21 cellular contexts compared by ENCODE assay signal in genomic region chr13:92676246-92676645, GRCh38.
DNase-seq lines count a peak whose midpoint lies in the region; ATAC-seq, FAIRE-seq and TF ChIP-seq lines count a peak whose summit lies in the region.
"Had no signal": no experiment of that assay in that cellular context is flagged by ENCODE, and none has a peak within 500 bp of the region (broad histone marks: within the 10 kb centered on the region; RNA-seq: fewer than 3 reads in every experiment).

No MANE protein-coding gene starts in this region.

- no peak overlapping the region for H3K9ac ChIP-seq in HepG2 (ENCODE audit: insufficient read depth, low read depth, low read length)
- H3K9ac ChIP-seq in IMR-90 (ENCODE audit: low read depth, low read length) = no peak overlapping the region
- no peak overlapping the region for H3K9ac ChIP-seq in kidney (ENCODE audit: low read length in 2 of 2)
- H3K9ac ChIP-seq: BLaER1 treated with 17β-estradiol and CSF1 and Interleukin-3, amounts not matched to agents 10 nM and 100 nM had no signal

- BruUV-seq in HepG2 (replicated peaks; lab: Mats Ljungman, UMichigan) (no TSS peak), IMR-90 (replicated peaks; lab: Mats Ljungman, UMichigan) (no TSS peak)

- H2AK5ac ChIP-seq in IMR-90 (ENCODE audit: low read depth, low read length) = no peak overlapping the region

- H3K4me1 ChIP-seq in right atrium auricular region (no peaks in the 10 kb centered on the region), HepG2 (ENCODE audit: insufficient read depth, low read length) (no peaks in the 10 kb centered on the region), right lobe of liver (no peaks in the 10 kb centered on the region), IMR-90 (ENCODE audit: control insufficient read depth, insufficient read depth, low read length) (no peaks in the 10 kb centered on the region), pancreas (no peaks in the 10 kb centered on the region), kidney (ENCODE audit: control insufficient read depth in 1 of 2, insufficient read depth in 1 of 2, low read depth in 1 of 2, low read length in 2 of 2) (no peaks in the 10 kb centered on the region)
- H3K4me1 ChIP-seq: BLaER1 treated with 17β-estradiol and CSF1 and Interleukin-3, amounts not matched to agents 10 nM and 100 nM; Caco-2 had no signal

- no peaks in the 10 kb centered on the region for H3K9me3 ChIP-seq in right atrium auricular region
- no peaks in the 10 kb centered on the region for H3K9me3 ChIP-seq in HepG2 (ENCODE audit: low read length)
- H3K9me3 ChIP-seq in right lobe of liver = no peaks in the 10 kb centered on the region
- no peaks in the 10 kb centered on the region for H3K9me3 ChIP-seq in IMR-90 (ENCODE audit: control insufficient read depth, insufficient read depth, low read length)
- no peaks in the 10 kb centered on the region for H3K9me3 ChIP-seq in pancreas
- H3K9me3 ChIP-seq in kidney (ENCODE audit: control insufficient read depth in 1 of 2, low read length in 2 of 2) = no peaks in the 10 kb centered on the region
- H3K9me3 ChIP-seq: BLaER1 treated with 17β-estradiol and CSF1 and Interleukin-3, amounts not matched to agents 10 nM and 100 nM; Caco-2 had no signal

- H3K4me2 ChIP-seq in HepG2 (ENCODE audit: low read depth, low read length) (no peak overlapping the region), IMR-90 (ENCODE audit: low read depth, low read length) (no peak overlapping the region)
- H3K4me2 ChIP-seq: BLaER1 treated with 17β-estradiol and CSF1 and Interleukin-3, amounts not matched to agents 10 nM and 100 nM had no signal

- H3K18ac ChIP-seq in IMR-90 (ENCODE audit: low read depth, low read length) = no peak overlapping the region

- TF ChIP-seq EP300 in HepG2 (IDR thresholded peaks at IDR 0.05; ENCODE audit: low read depth in 2 of 2, low read length in 2 of 2) (no peak), HepG2 (CRISPR knock-in tag; IDR thresholded peaks at IDR 0.05; ENCODE audit: borderline replicate concordance) (no peak)

- H2AK9ac ChIP-seq in IMR-90 (replicated peaks; ENCODE audit: low read depth, low read length, poor library complexity) = no peak overlapping the region

- H4K20me1 ChIP-seq in HepG2 (ENCODE audit: insufficient read depth, low read length) = no peaks in the 10 kb centered on the region
- no peaks in the 10 kb centered on the region for H4K20me1 ChIP-seq in IMR-90 (ENCODE audit: insufficient read depth, low read length)
- H4K20me1 ChIP-seq: BLaER1 treated with 17β-estradiol and CSF1 and Interleukin-3, amounts not matched to agents 10 nM and 100 nM had no signal

- in situ Hi-C loops in HepG2 (cut with HindIII; ENCODE audit: extremely low pct_ligation_motif_present, low pct_unique_long_range_greater_than_20kb) (no loop called here), IMR-90 (cut with MboI; ENCODE audit: low sequenced_read_pairs) (no loop called here)

- TF ChIP-seq CTCF in right atrium auricular region (IDR thresholded peaks at IDR 0.05) (no peak), HepG2 (CRISPR knock-in tag; IDR thresholded peaks at IDR 0.05) (no peak), right lobe of liver (IDR thresholded peaks at IDR 0.05) (no peak), IMR-90 (conservative IDR thresholded peaks at IDR 0.05; ENCODE audit: low read depth, low read length) (no peak), pancreas (IDR thresholded peaks at IDR 0.05) (no peak), kidney (IDR thresholded peaks at IDR 0.05; ENCODE audit: borderline replicate concordance, extremely low read depth, insufficient read depth) (no peak)

- H2BK20ac ChIP-seq in IMR-90 (ENCODE audit: low read depth, low read length) = no peak overlapping the region

- no peak overlapping the region for H4K91ac ChIP-seq in IMR-90 (ENCODE audit: insufficient read depth, low read depth, low read length)

- POLR2A ChIA-PET in HepG2 (lab: Yijun Ruan, JAX) = no interaction called here
- POLR2A ChIA-PET in IMR-90 (lab: Charles Lee; ENCODE audit: unreplicated experiment) = no interaction called here

- DNase-seq in right atrium auricular region (ENCODE audit: low spot score) (no peak), cardiac septum (ENCODE audit: low spot score) (no peak), HepG2 (ENCODE audit: low spot score) (no peak), right lobe of liver (no peak), IMR-90 (no peak), pancreas (no peak), kidney (no peak)
- DNase-seq: 8988T; AML-193; Caco-2; Calu3; CD4-positive, alpha-beta T cell; CD8-positive, alpha-beta T cell; DMS79 treated with DMSO at 0.1 percent for 48 hours; GF-D8 had no signal

- no peaks in the 10 kb centered on the region for H3K9me1 ChIP-seq in IMR-90 (ENCODE audit: insufficient read depth, low read length)

- WGBS in HepG2 (ENCODE audit: low lambda C conversion rate) = 3% methylated on average over 3 of the region's 3 CpGs
- WGBS in right lobe of liver (ENCODE audit: insufficient coverage, low coverage, low lambda C conversion rate, missing lambda C conversion rate) = 75% methylated on average over 3 of the region's 3 CpGs
- no CpG with 5 or more reads among the region's 3 CpGs for WGBS in IMR-90 (ENCODE audit: extremely low coverage in 2 of 2, insufficient read length in 1 of 2), 2 experiments
- 58 to 79% methylated on average over 3 of the region's 3 CpGs for WGBS in pancreas, 2 donors

- no peak for TF ChIP-seq POLR2A in HepG2 (IDR thresholded peaks at IDR 0.05; ENCODE audit: insufficient read depth in 1 of 2, low read depth in 2 of 2, low read length in 2 of 2)
- no peak for TF ChIP-seq POLR2A in right lobe of liver (IDR thresholded peaks at IDR 0.05)
- no peak for TF ChIP-seq POLR2A in IMR-90 (IDR thresholded peaks at IDR 0.05; ENCODE audit: low read depth, low read length)

- H3K27ac ChIP-seq in right atrium auricular region = peak overlapping the region; percentile 65 to 80
- no peak overlapping the region for H3K27ac ChIP-seq in HepG2 (ENCODE audit: extremely low read length, insufficient read depth, low read length)
- no peak overlapping the region for H3K27ac ChIP-seq in right lobe of liver
- H3K27ac ChIP-seq in IMR-90 (ENCODE audit: insufficient read depth, low read length) = no peak overlapping the region
- H3K27ac ChIP-seq in pancreas = no peak overlapping the region
- no peak overlapping the region for H3K27ac ChIP-seq in kidney (ENCODE audit: low read depth in 2 of 2, low read length in 2 of 2)
- H3K27ac ChIP-seq: BLaER1 treated with 17β-estradiol and CSF1 and Interleukin-3, amounts not matched to agents 10 nM and 100 nM; C4-2B had no signal

- H2BK5ac ChIP-seq in IMR-90 (ENCODE audit: low read depth, low read length, poor library complexity, severe bottlenecking) = no peak overlapping the region

- H3K79me2 ChIP-seq in HepG2 (ENCODE audit: insufficient read depth, low read length) = no peaks in the 10 kb centered on the region

- TF ChIP-seq RAD21 in HepG2 (CRISPR knock-in tag; IDR thresholded peaks at IDR 0.05) = no peak
- TF ChIP-seq RAD21 in IMR-90 (IDR thresholded peaks at IDR 0.05; ENCODE audit: low read length) = no peak

- CTCF ChIA-PET in HepG2 (lab: Yijun Ruan, JAX; ENCODE audit: low intra/inter-chr PET ratio, low total read pairs) = no interaction called here
- CTCF ChIA-PET in IMR-90 (lab: Yijun Ruan, JAX) = no interaction called here

- H2BK15ac ChIP-seq in IMR-90 (ENCODE audit: low read depth, low read length) = no peak overlapping the region

- H3K4ac ChIP-seq in IMR-90 (ENCODE audit: low read depth, low read length) = no peak overlapping the region

- H3K36me3 ChIP-seq in right atrium auricular region (no peaks in the 10 kb centered on the region), HepG2 (replicated peaks in 1 of 2; ENCODE audit: control insufficient read depth in 1 of 2, insufficient read depth in 2 of 2, low read length in 2 of 2) (no peaks in the 10 kb centered on the region), right lobe of liver (no peaks in the 10 kb centered on the region), IMR-90 (ENCODE audit: control insufficient read depth, insufficient read depth, low read length) (no peaks in the 10 kb centered on the region), pancreas (no peaks in the 10 kb centered on the region), kidney (ENCODE audit: control insufficient read depth in 1 of 2, insufficient read depth in 2 of 2, low read length in 2 of 2) (no peaks in the 10 kb centered on the region)
- H3K36me3 ChIP-seq: BLaER1 treated with 17β-estradiol and CSF1 and Interleukin-3, amounts not matched to agents 10 nM and 100 nM had no signal

- peak overlapping the region; percentile 37 to 42 for H3K4me3 ChIP-seq in right atrium auricular region
- no peak overlapping the region for H3K4me3 ChIP-seq in HepG2 (replicated peaks in 1 of 3; ENCODE audit: insufficient read depth in 1 of 3, low read depth in 2 of 3, low read length in 3 of 3)
- H3K4me3 ChIP-seq in right lobe of liver = no peak overlapping the region
- no peak overlapping the region for H3K4me3 ChIP-seq in IMR-90 (ENCODE audit: insufficient read depth, low read depth, low read length)
- no peak overlapping the region for H3K4me3 ChIP-seq in pancreas
- no peak overlapping the region for H3K4me3 ChIP-seq in kidney (ENCODE audit: low read length in 2 of 2)
- H3K4me3 ChIP-seq: BLaER1 treated with 17β-estradiol and CSF1 and Interleukin-3, amounts not matched to agents 10 nM and 100 nM had no signal

- FAIRE-seq in HepG2 (lab: Jason Lieb, UNC) = no peak
- peak; percentile 29 for FAIRE-seq in pancreas (lab: Jason Lieb, UNC)
- FAIRE-seq in kidney (lab: Jason Lieb, UNC) = no peak
- FAIRE-seq: D721Med, GM12892, GM18507 had no signal

- no peak overlapping the region for H2BK120ac ChIP-seq in IMR-90 (ENCODE audit: low read depth, low read length)

- intact Hi-C loops in cardiac septum (cut with DNase I) (no loop called here), HepG2 (cut with micrococcal nuclease; ENCODE audit: unreplicated experiment) (no loop called here), right lobe of liver (cut with DNase I) (no loop called here), IMR-90 (cut with micrococcal nuclease) (no loop called here), pancreas (cut with DNase I) (no loop called here), kidney (cut with DNase I) (no loop called here)

- no peaks in the 10 kb centered on the region for H3K79me1 ChIP-seq in IMR-90 (ENCODE audit: low read depth in 1 of 2, low read length in 2 of 2)

- dilution Hi-C loops in IMR-90 (cut with HindIII; ENCODE audit: low sequenced_read_pairs, unreplicated experiment) = no loop called here

- H2AFZ ChIP-seq in HepG2 (ENCODE audit: low read length) (no peak overlapping the region), IMR-90 (replicated peaks; ENCODE audit: low read length, poor library complexity) (no peak overlapping the region)

- H3K27me3 ChIP-seq in right atrium auricular region (no peaks in the 10 kb centered on the region), HepG2 (ENCODE audit: control insufficient read depth in 1 of 2, insufficient read depth in 2 of 2, low read length in 2 of 2) (no peaks in the 10 kb centered on the region; a peak in 1 of 5 replicates), right lobe of liver (no peaks in the 10 kb centered on the region), IMR-90 (ENCODE audit: control insufficient read depth, insufficient read depth, low read length) (no peaks in the 10 kb centered on the region), pancreas (no peaks in the 10 kb centered on the region)
- H3K27me3 ChIP-seq: BLaER1 treated with 17β-estradiol and CSF1 and Interleukin-3, amounts not matched to agents 10 nM and 100 nM had no signal

- no peak overlapping the region for H4K5ac ChIP-seq in IMR-90 (ENCODE audit: low read depth, low read length)

- no peak overlapping the region for H3K56ac ChIP-seq in IMR-90 (ENCODE audit: extremely low read depth, insufficient read depth, low read length)

- ATAC-seq in HepG2 (no peak), right lobe of liver (no peak), IMR-90 (ENCODE audit: low read depth) (no peak), pancreas (no peak), SK-N-SH treated with all-trans-retinoic acid at 6 μM for 48 hours (no peak)
- ATAC-seq: CD8-positive, alpha-beta T cell had no signal

- H3K23ac ChIP-seq in IMR-90 (ENCODE audit: low read depth, low read length) = no peak overlapping the region

- no peak overlapping the region for H3K14ac ChIP-seq in IMR-90 (replicated peaks; ENCODE audit: low read depth, low read length)

- no peak overlapping the region for H4K8ac ChIP-seq in IMR-90 (ENCODE audit: low read depth in 2 of 2, low read length in 2 of 2)

Comparison
In these comparisons a context has a peak if more than half of its experiments do, and no peak if none do; other contexts are left out.
1. H3K27ac ChIP-seq: peak in right atrium auricular region (2 of 2); none in HepG2 (single experiment), right lobe of liver (0 of 3), IMR-90 (single experiment), pancreas (0 of 4) and kidney (0 of 2).
2. H3K4me3 ChIP-seq: peak in right atrium auricular region (2 of 2); none in HepG2 (0 of 3), right lobe of liver (0 of 3), IMR-90 (single experiment), pancreas (0 of 4) and kidney (0 of 2).